Comparison of ENCODE assay signal across 14 cellular contexts in genomic region chr9:135526089-135526729, GRCh38. TPM values are rescaled to one million over a fixed set of nuclear protein-coding genes. Genes with fewer than 3 reads are reported as not detected.
"Had no signal": no experiment of that assay in that cellular context is flagged by ENCODE, and none has a peak within 500 bp of the region (broad histone marks: within the 10 kb centered on the region; RNA-seq: fewer than 3 reads in every experiment).

No MANE protein-coding gene starts in this region.

- H3K4me1 ChIP-seq: adrenal gland, colonic mucosa, gastroesophageal sphincter, neural progenitor cell, tibial artery had no signal

- H3K27ac ChIP-seq: adrenal gland, colonic mucosa, epithelial cell of prostate, gastroesophageal sphincter, neural progenitor cell, tibial artery had no signal

- H3K36me3 ChIP-seq: adrenal gland, colonic mucosa, gastroesophageal sphincter, neural progenitor cell, tibial artery had no signal

- DNase-seq: activated naive CD4-positive, alpha-beta T cell treated with anti-CD3 and anti-CD28 coated beads, Interleukin-2, amount 50 U/mL, for 16 hours; caudate nucleus; colonic mucosa; effector CD8-positive, alpha-beta T cell; kidney; left ventricle myocardium superior; right cardiac atrium had no signal

- H3K9me3 ChIP-seq: adrenal gland, colonic mucosa had no signal

- H3K27me3 ChIP-seq: adrenal gland, colonic mucosa, neural progenitor cell had no signal

- H3K9ac ChIP-seq: neural progenitor cell had no signal

- ATAC-seq: gastroesophageal sphincter; left ventricle myocardium superior; right cardiac atrium; stimulated activated effector memory CD8-positive, alpha-beta T cell treated with anti-CD3 and anti-CD28 coated beads, Interleukin-12 subunit alpha, Interleukin-12 subunit beta, amount 100 ng/mL, for 72 hours; WTC11 had no signal

- H3K4me3 ChIP-seq: adrenal gland, colonic mucosa, gastroesophageal sphincter, neural progenitor cell, tibial artery had no signal

RNA-seq across cellular contexts. Expression of gene LCN1, which starts 5.0 kb away (rescaled TPM):
- total RNA-seq: adrenal gland, colonic mucosa, gastroesophageal sphincter, kidney, left ventricle myocardium superior, WTC11 had no signal
- polyA plus RNA-seq: adrenal gland, right cardiac atrium had no signal

RNA-seq across cellular contexts. Expression of gene OBP2A, which starts 19.7 kb away (rescaled TPM):
- total RNA-seq: adrenal gland, colonic mucosa, gastroesophageal sphincter, kidney, left ventricle myocardium superior, right cardiac atrium, WTC11 had no signal
- polyA plus RNA-seq: adrenal gland, right cardiac atrium had no signal

RNA-seq across cellular contexts. Expression of gene PAEP, which starts 35.3 kb away (rescaled TPM):
- total RNA-seq: adrenal gland, colonic mucosa, gastroesophageal sphincter, kidney, left ventricle myocardium superior, right cardiac atrium, WTC11 had no signal
- polyA plus RNA-seq: adrenal gland, right cardiac atrium had no signal
